ENCODE assay signal across 1 cellular context in genomic region chr19:43595605-43595998, GRCh38.
A peak's percentile ranks its signal among the peaks of the same experiment; 100 is the strongest.
TF ChIP-seq lines count a peak whose summit lies in the region.

No MANE protein-coding gene starts in this region.

TF ChIP-seq in GM12878, 131 proteins besides CTCF, POLR2A, EP300 and RAD21:
- TF ChIP-seq CBFB (IDR thresholded peaks at IDR 0.05; ENCODE audit: low read depth) (peak; percentile 10; the same call in 1 of the 2 replicates), IKZF2 (IDR thresholded peaks at IDR 0.05) (0 out of 4 replicates have a peak, but pooled peaks of 1 of the 2 experiments have one; percentile 17), NKRF (conservative IDR thresholded peaks at IDR 0.05) (0 out of 2 replicates have a peak, but pooled peaks have one; percentile 63), SMARCA5 (IDR thresholded peaks at IDR 0.05) (0 out of 2 replicates have a peak, but pooled peaks have one; percentile 55), PML (IDR thresholded peaks at IDR 0.05; ENCODE audit: low read length) (no peak), CREB1 (IDR thresholded peaks at IDR 0.05; ENCODE audit: low read depth) (no peak)
